Comparison of ENCODE assay signal across 19 cellular contexts in the genomic region with DNA sequence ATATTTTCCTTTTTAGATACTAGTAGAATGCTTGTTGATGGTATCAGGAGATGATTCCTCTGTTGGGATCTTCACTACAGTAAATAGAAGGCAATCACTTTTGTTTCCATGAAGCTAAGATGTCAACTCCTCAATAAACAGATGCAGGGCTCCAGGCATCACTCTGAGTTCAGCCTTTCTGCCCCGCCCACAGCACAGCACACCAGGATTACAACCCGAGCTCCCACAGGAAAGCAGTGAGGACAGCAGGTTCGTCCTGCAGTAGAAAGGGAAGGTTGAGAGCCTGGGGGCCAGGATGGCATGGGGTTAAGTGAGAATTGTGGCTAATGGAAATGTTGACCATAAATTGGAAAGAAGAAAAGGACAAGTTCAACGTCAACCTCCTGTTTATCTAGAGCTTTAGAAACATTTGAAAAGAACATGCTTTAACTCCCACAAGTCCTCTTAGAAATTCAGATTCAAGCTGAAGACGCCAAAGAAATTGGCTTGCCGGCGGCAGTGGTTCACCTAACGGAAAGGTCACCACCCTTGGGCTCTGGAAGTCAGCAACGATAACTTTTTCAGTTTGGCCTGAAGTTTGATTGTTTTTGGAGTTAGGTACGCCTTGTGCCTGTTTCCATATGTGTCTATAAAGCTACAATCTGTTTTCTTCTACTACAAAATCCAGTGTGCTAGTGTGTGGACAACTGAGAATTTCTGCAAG.
"Had no signal": no experiment of that assay in that cellular context is flagged by ENCODE, and none has a peak within 500 bp of the region (broad histone marks: within the 10 kb centered on the region; RNA-seq: fewer than 3 reads in every experiment).

No MANE protein-coding gene starts in this region.

- ATAC-seq: left colon; naive thymus-derived CD4-positive, alpha-beta T cell; upper lobe of right lung had no signal

- H2AFZ ChIP-seq: parathyroid adenoma had no signal

- H3K79me2 ChIP-seq: parathyroid adenoma had no signal

- H3K9ac ChIP-seq: parathyroid adenoma had no signal

- H3K4me1 ChIP-seq: colonic mucosa, parathyroid adenoma, prostate gland, upper lobe of right lung had no signal

- H3K27me3 ChIP-seq: upper lobe of right lung had no signal

- H3K27ac ChIP-seq: colonic mucosa, esophagus squamous epithelium, parathyroid adenoma, prostate gland, sigmoid colon, skin epidermis, stomach, upper lobe of right lung had no signal

- H3K9me3 ChIP-seq: colonic mucosa, prostate gland, sigmoid colon, upper lobe of right lung had no signal

- H3K4me3 ChIP-seq: colonic mucosa, esophagus squamous epithelium, prostate gland, sigmoid colon, skin epidermis, stomach, upper lobe of right lung had no signal

- DNase-seq: colonic mucosa; dermis blood vessel endothelial cell; esophagus squamous epithelium; foreskin melanocyte; immature natural killer cell; left colon; mammary epithelial cell; naive thymus-derived CD4-positive, alpha-beta T cell; nephron progenitor cell; sigmoid colon; stimulated activated CD4-positive, alpha-beta T cell treated with anti-CD3 and anti-CD28 coated beads, Interleukin-2, amount 100 ng/mL, for 24 hours; stimulated activated CD4-positive, alpha-beta T cell treated with anti-CD3 and anti-CD28 coated beads, Interleukin-4, amount 100 ng/mL, for 4 hours; stimulated activated naive CD4-positive, alpha-beta T cell; stomach; substantia nigra; upper lobe of right lung had no signal

- H3K36me3 ChIP-seq: colonic mucosa, esophagus squamous epithelium, prostate gland, sigmoid colon, stomach, upper lobe of right lung had no signal
